Comparison of ENCODE assay signal across 18 cellular contexts in genomic region chr5:89989831-89990230, GRCh38.
"Had no signal": no experiment of that assay in that cellular context is flagged by ENCODE, and none has a peak within 500 bp of the region (broad histone marks: within the 10 kb centered on the region; RNA-seq: fewer than 3 reads in every experiment).

No MANE protein-coding gene starts in this region.

- H3K27me3 ChIP-seq: colonic mucosa, uterus had no signal

- DNase-seq: activated CD4-positive, alpha-beta T cell treated with anti-CD3 and anti-CD28 coated beads for 36 hours; activated CD8-positive, alpha-beta memory T cell treated with anti-CD3 and anti-CD28 coated beads, Interleukin-2, amount 50 U/mL, for 4 hours; activated CD8-positive, alpha-beta T cell treated with anti-CD3 and anti-CD28 coated beads for 36 hours; activated gamma-delta T cell treated with Interleukin-2 at 50 U/mL for 16 hours; activated naive CD8-positive, alpha-beta T cell treated with anti-CD3 and anti-CD28 coated beads for 36 hours; activated T-cell treated with anti-CD3 and anti-CD28 coated beads, Interleukin-2, amount 50 U/mL, for 72 hours; colonic mucosa; effector CD8-positive, alpha-beta T cell; naive thymus-derived CD4-positive, alpha-beta T cell; occipital lobe; stimulated activated CD4-positive, alpha-beta T cell treated with anti-CD3 and anti-CD28 coated beads, Interleukin-15, amount 100 ng/mL, for 24 hours; stimulated activated CD4-positive, alpha-beta T cell treated with anti-CD3 and anti-CD28 coated beads, Interleukin-4, amount 100 ng/mL, for 4 hours; stimulated activated naive CD8-positive, alpha-beta T cell treated with anti-CD3 and anti-CD28 coated beads, Interleukin-15, amount 100 ng/mL, for 72 hours; T-cell; T1000; uterus; WERI-Rb-1 had no signal

- H3K36me3 ChIP-seq: colonic mucosa, uterus, WERI-Rb-1 had no signal

- H3K4me1 ChIP-seq: colonic mucosa had no signal

- H3K27ac ChIP-seq: colonic mucosa, SK-N-MC, WERI-Rb-1 had no signal

- H3K9me3 ChIP-seq: colonic mucosa, uterus had no signal

- ATAC-seq: activated CD4-positive, alpha-beta T cell treated with anti-CD3 and anti-CD28 coated beads for 36 hours; activated CD8-positive, alpha-beta T cell treated with anti-CD3 and anti-CD28 coated beads for 36 hours; activated T-cell treated with anti-CD3 and anti-CD28 coated beads, Interleukin-2, amount 50 U/mL, for 72 hours; naive thymus-derived CD4-positive, alpha-beta T cell; stimulated activated naive CD8-positive, alpha-beta T cell treated with anti-CD3 and anti-CD28 coated beads, Interleukin-15, amount 100 ng/mL, for 72 hours; T-cell had no signal

- H3K4me3 ChIP-seq: colonic mucosa, SK-N-MC, uterus had no signal
